13 cellular contexts compared by ENCODE assay signal in genomic region chr2:85307527-85307897, GRCh38. TPM values are rescaled to one million over a fixed set of nuclear protein-coding genes. Genes with fewer than 3 reads are reported as not detected.
A peak's percentile ranks its signal among the peaks of the same experiment; 100 is the strongest.
DNase-seq lines count a peak whose midpoint lies in the region; ATAC-seq and TF ChIP-seq lines count a peak whose summit lies in the region.
"Had no signal": no experiment of that assay in that cellular context is flagged by ENCODE, and none has a peak within 500 bp of the region (broad histone marks: within the 10 kb centered on the region; RNA-seq: fewer than 3 reads in every experiment).

No MANE protein-coding gene starts in this region.

- no peaks in the 10 kb centered on the region for H3K9me3 Mint-ChIP-seq in CD8-positive, alpha-beta memory T cell
- no peaks in the 10 kb centered on the region for H3K9me3 Mint-ChIP-seq in IgD-negative memory B cell
- no peaks in the 10 kb centered on the region for H3K9me3 Mint-ChIP-seq in activated naive CD8-positive, alpha-beta T cell treated with anti-CD3 and anti-CD28 coated beads, Interleukin-2, amount 10 ng/mL, durations not matched to agents 7 days and 5 days

- no peak overlapping the region for H3K27ac ChIP-seq in CD8-positive, alpha-beta memory T cell (ENCODE audit: low read depth, low read length)
- H3K27ac ChIP-seq in muscle layer of duodenum (ENCODE audit: low read length) (peak overlapping the region; percentile 80), uterus (peak overlapping the region in 1 of 2 donors; percentile 64)
- H3K27ac ChIP-seq: testis had no signal

- no peak for TF ChIP-seq CTCF in uterus (IDR thresholded peaks at IDR 0.05)

- TF ChIP-seq POLR2A in uterus (IDR thresholded peaks at IDR 0.05) = no peak

- H3K4me1 ChIP-seq in CD8-positive, alpha-beta memory T cell (ENCODE audit: insufficient read depth, low read length) = peaks cover 31% of the 10 kb centered on the region
- H3K4me1 ChIP-seq in muscle layer of duodenum (ENCODE audit: control insufficient read depth in 1 of 2, insufficient read depth in 2 of 2, low read length in 2 of 2) = peaks cover 5 to 16% of the 10 kb centered on the region in 2 donors
- H3K4me1 ChIP-seq in uterus = peaks cover 0 to 10% of the 10 kb centered on the region in 2 donors

- peaks cover 27 to 44% (median 30%) of the 10 kb centered on the region in 3 donors for H3K4me1 Mint-ChIP-seq in CD8-positive, alpha-beta memory T cell
- peaks cover 8 to 22% (median 14%) of the 10 kb centered on the region in 3 donors for H3K4me1 Mint-ChIP-seq in IgD-negative memory B cell
- H3K4me1 Mint-ChIP-seq in activated naive CD8-positive, alpha-beta T cell treated with anti-CD3 and anti-CD28 coated beads, Interleukin-2, amount 10 ng/mL, durations not matched to agents 7 days and 5 days = peaks cover 21% of the 10 kb centered on the region

- peak overlapping the region; percentile 34 for H3K4me3 ChIP-seq in CD8-positive, alpha-beta memory T cell (ENCODE audit: low read length)
- H3K4me3 ChIP-seq in muscle layer of duodenum (ENCODE audit: low read depth in 1 of 2, low read length in 2 of 2) (peak overlapping the region in 1 of 2 donors; percentile 37), uterus (no peak overlapping the region)
- H3K4me3 ChIP-seq: gastroesophageal sphincter, testis had no signal

- ATAC-seq in activated naive CD8-positive, alpha-beta T cell treated with anti-CD3 and anti-CD28 coated beads, Interleukin-2, amount 10 ng/mL, durations not matched to agents 7 days and 5 days (ENCODE audit: low read depth) = no peak
- ATAC-seq in SK-N-SH treated with all-trans-retinoic acid at 6 μM for 48 hours = no peak

- peaks cover 3 to 12% of the 10 kb centered on the region in 2 donors for H3K27me3 Mint-ChIP-seq in CD8-positive, alpha-beta memory T cell
- H3K27me3 Mint-ChIP-seq in IgD-negative memory B cell = peaks cover 6% of the 10 kb centered on the region
- H3K27me3 Mint-ChIP-seq in activated naive CD8-positive, alpha-beta T cell treated with anti-CD3 and anti-CD28 coated beads, Interleukin-2, amount 10 ng/mL, durations not matched to agents 7 days and 5 days = peaks cover 11% of the 10 kb centered on the region

- POLR2A ChIA-PET in CD8-positive, alpha-beta memory T cell (lab: Charles Lee) = interaction anchor here (4.7 kb wide), 1 partner anchor 20 kb away, joined by 31 read pairs; the partner anchor contains the start of gene TGOLN2
- POLR2A ChIA-PET in activated naive CD8-positive, alpha-beta T cell treated with anti-CD3 and anti-CD28 coated beads, Interleukin-2, amount 10 ng/mL, durations not matched to agents 7 days and 5 days (lab: Charles Lee) = interaction anchor here (0.9 to 1.2 kb wide), 2 partner anchors 12 to 18 kb away, joined by 3 to 4 read pairs; no protein-coding TSS in a partner anchor

- peak overlapping the region in 4 of 8 donors; percentile 24 to 90 (median 86) for H3K27ac Mint-ChIP-seq in CD8-positive, alpha-beta memory T cell
- peak overlapping the region in 2 of 3 donors; percentile 55 to 74 for H3K27ac Mint-ChIP-seq in IgD-negative memory B cell
- H3K27ac Mint-ChIP-seq in activated naive CD8-positive, alpha-beta T cell treated with anti-CD3 and anti-CD28 coated beads, Interleukin-2, amount 10 ng/mL, durations not matched to agents 7 days and 5 days = peak overlapping the region; percentile 78

- CTCF ChIA-PET in CD8-positive, alpha-beta memory T cell (lab: Charles Lee) = interaction anchor here (1.1 kb wide), 1 partner anchor 18 kb away, joined by 4 read pairs; no protein-coding TSS in a partner anchor

- H3K4me3 Mint-ChIP-seq in CD8-positive, alpha-beta memory T cell = peak overlapping the region; percentile 31 to 77 (median 74)
- peak overlapping the region in 1 of 4 donors; percentile 78 for H3K4me3 Mint-ChIP-seq in IgD-negative memory B cell
- H3K4me3 Mint-ChIP-seq in activated naive CD8-positive, alpha-beta T cell treated with anti-CD3 and anti-CD28 coated beads, Interleukin-2, amount 10 ng/mL, durations not matched to agents 7 days and 5 days = peak overlapping the region; percentile 19

- no peaks in the 10 kb centered on the region for H3K36me3 Mint-ChIP-seq in CD8-positive, alpha-beta memory T cell
- peaks cover 2% of the 10 kb centered on the region for H3K36me3 Mint-ChIP-seq in IgD-negative memory B cell
- peaks cover 4% of the 10 kb centered on the region for H3K36me3 Mint-ChIP-seq in activated naive CD8-positive, alpha-beta T cell treated with anti-CD3 and anti-CD28 coated beads, Interleukin-2, amount 10 ng/mL, durations not matched to agents 7 days and 5 days

- no peak for DNase-seq in CD8-positive, alpha-beta memory T cell
- DNase-seq in activated naive CD8-positive, alpha-beta T cell treated with anti-CD3 and anti-CD28 coated beads, Interleukin-2, amount 10 ng/mL, durations not matched to agents 7 days and 5 days = no peak
- no peak for DNase-seq in activated CD4-positive, CD25-positive, alpha-beta regulatory T cell (lab: John Stamatoyannopoulos, UW)
- DNase-seq in activated gamma-delta T cell treated with Interleukin-2 at 50 U/mL for 16 hours = no peak
- DNase-seq in uterus = no peak
- DNase-seq: activated CD8-positive, alpha-beta memory T cell treated with anti-CD3 and anti-CD28 coated beads, Interleukin-2, amount 50 U/mL, for 48 hours; effector CD8-positive, alpha-beta T cell; NCI-H1436; testis had no signal

- H3K36me3 ChIP-seq in CD8-positive, alpha-beta memory T cell (ENCODE audit: insufficient read depth, low read length) = no peaks in the 10 kb centered on the region
- H3K36me3 ChIP-seq in muscle layer of duodenum (ENCODE audit: control insufficient read depth in 1 of 2, insufficient read depth in 2 of 2, low read length in 2 of 2) (peaks cover 22 to 37% of the 10 kb centered on the region in 2 donors), uterus (no peaks in the 10 kb centered on the region)

- H3K9me3 ChIP-seq in CD8-positive, alpha-beta memory T cell (ENCODE audit: low read length) = no peaks in the 10 kb centered on the region
- H3K9me3 ChIP-seq in muscle layer of duodenum (ENCODE audit: control insufficient read depth in 1 of 2, low read length in 2 of 2) = no peaks in the 10 kb centered on the region
- no peaks in the 10 kb centered on the region for H3K9me3 ChIP-seq in uterus
- H3K9me3 ChIP-seq: gastroesophageal sphincter, testis had no signal

- H3K27me3 ChIP-seq in CD8-positive, alpha-beta memory T cell (ENCODE audit: insufficient read depth, low read length, poor library complexity, severe bottlenecking) = no peaks in the 10 kb centered on the region
- H3K27me3 ChIP-seq in muscle layer of duodenum (ENCODE audit: low read depth, low read length) = no peaks in the 10 kb centered on the region
- no peaks in the 10 kb centered on the region for H3K27me3 ChIP-seq in uterus
- H3K27me3 ChIP-seq: gastroesophageal sphincter, testis had no signal

- intact Hi-C loops in uterus (cut with DNase I; ENCODE audit: low total_unique reads) = no loop called here

TF ChIP-seq in SK-N-SH treated with all-trans-retinoic acid at 6 μM for 48 hours, 23 proteins besides CTCF, POLR2A, EP300 and RAD21 (continues in another document):
- TF ChIP-seq, protein P1, sequence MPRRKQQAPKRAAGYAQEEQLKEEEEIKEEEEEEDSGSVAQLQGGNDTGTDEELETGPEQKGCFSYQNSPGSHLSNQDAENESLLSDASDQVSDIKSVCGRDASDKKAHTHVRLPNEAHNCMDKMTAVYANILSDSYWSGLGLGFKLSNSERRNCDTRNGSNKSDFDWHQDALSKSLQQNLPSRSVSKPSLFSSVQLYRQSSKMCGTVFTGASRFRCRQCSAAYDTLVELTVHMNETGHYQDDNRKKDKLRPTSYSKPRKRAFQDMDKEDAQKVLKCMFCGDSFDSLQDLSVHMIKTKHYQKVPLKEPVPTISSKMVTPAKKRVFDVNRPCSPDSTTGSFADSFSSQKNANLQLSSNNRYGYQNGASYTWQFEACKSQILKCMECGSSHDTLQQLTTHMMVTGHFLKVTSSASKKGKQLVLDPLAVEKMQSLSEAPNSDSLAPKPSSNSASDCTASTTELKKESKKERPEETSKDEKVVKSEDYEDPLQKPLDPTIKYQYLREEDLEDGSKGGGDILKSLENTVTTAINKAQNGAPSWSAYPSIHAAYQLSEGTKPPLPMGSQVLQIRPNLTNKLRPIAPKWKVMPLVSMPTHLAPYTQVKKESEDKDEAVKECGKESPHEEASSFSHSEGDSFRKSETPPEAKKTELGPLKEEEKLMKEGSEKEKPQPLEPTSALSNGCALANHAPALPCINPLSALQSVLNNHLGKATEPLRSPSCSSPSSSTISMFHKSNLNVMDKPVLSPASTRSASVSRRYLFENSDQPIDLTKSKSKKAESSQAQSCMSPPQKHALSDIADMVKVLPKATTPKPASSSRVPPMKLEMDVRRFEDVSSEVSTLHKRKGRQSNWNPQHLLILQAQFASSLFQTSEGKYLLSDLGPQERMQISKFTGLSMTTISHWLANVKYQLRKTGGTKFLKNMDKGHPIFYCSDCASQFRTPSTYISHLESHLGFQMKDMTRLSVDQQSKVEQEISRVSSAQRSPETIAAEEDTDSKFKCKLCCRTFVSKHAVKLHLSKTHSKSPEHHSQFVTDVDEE (CRISPR knock-in tag; IDR thresholded peaks at IDR 0.05) = no peak
- no peak for TF ChIP-seq CSDC2 (CRISPR knock-in tag; IDR thresholded peaks at IDR 0.05)

RNA-seq across cellular contexts. Expression of gene TGOLN2, which starts 20.3 kb away (rescaled TPM):
- total RNA-seq in CD8-positive, alpha-beta memory T cell = 10 to 100 TPM; 93.4 to 95.6 TPM
- polyA plus RNA-seq in CD8-positive, alpha-beta memory T cell = 55.9 TPM
- polyA plus RNA-seq in IgD-negative memory B cell = 86.7 TPM
- 100 to 1,000 TPM; 144 to 148 TPM for total RNA-seq in activated naive CD8-positive, alpha-beta T cell treated with anti-CD3 and anti-CD28 coated beads, Interleukin-2, amount 10 ng/mL, durations not matched to agents 7 days and 5 days
- 100 to 1,000 TPM in 1 of 4 donors, 10 to 100 TPM in 3; 62.0 to 106 (median 89.4) TPM for total RNA-seq in uterus

RNA-seq across cellular contexts. Expression of gene RETSAT, which starts 46.8 kb away (rescaled TPM):
- total RNA-seq in CD8-positive, alpha-beta memory T cell = 10 to 100 TPM; 33.4 to 36.0 TPM
- 23.7 TPM for polyA plus RNA-seq in CD8-positive, alpha-beta memory T cell
- polyA plus RNA-seq in IgD-negative memory B cell = 10.6 TPM
- 10 to 100 TPM; 28.8 to 29.7 TPM for total RNA-seq in activated naive CD8-positive, alpha-beta T cell treated with anti-CD3 and anti-CD28 coated beads, Interleukin-2, amount 10 ng/mL, durations not matched to agents 7 days and 5 days
- total RNA-seq in uterus = 10 to 100 TPM; 28.0 to 34.1 (median 31.9) TPM

RNA-seq across cellular contexts. Expression of gene ELMOD3, which starts 47.1 kb away (rescaled TPM):
- total RNA-seq in CD8-positive, alpha-beta memory T cell = 10 to 100 TPM; 13.6 to 14.4 TPM
- 12.2 TPM for polyA plus RNA-seq in CD8-positive, alpha-beta memory T cell
- 16.0 TPM for polyA plus RNA-seq in IgD-negative memory B cell
- 10 to 100 TPM; 23.1 to 26.4 TPM for total RNA-seq in activated naive CD8-positive, alpha-beta T cell treated with anti-CD3 and anti-CD28 coated beads, Interleukin-2, amount 10 ng/mL, durations not matched to agents 7 days and 5 days
- total RNA-seq in uterus = 10 to 100 TPM; 12.8 to 45.3 (median 21.0) TPM
